9 cellular contexts compared by ENCODE assay signal in genomic region chr9:116154334-116154975, GRCh38. TPM values are rescaled to one million over a fixed set of nuclear protein-coding genes. Genes with fewer than 3 reads are reported as not detected.
A peak's percentile ranks its signal among the peaks of the same experiment; 100 is the strongest.
DNase-seq lines count a peak whose midpoint lies in the region; ATAC-seq and TF ChIP-seq lines count a peak whose summit lies in the region.
"Had no signal": no experiment of that assay in that cellular context is flagged by ENCODE, and none has a peak within 500 bp of the region (broad histone marks: within the 10 kb centered on the region; RNA-seq: fewer than 3 reads in every experiment).

No MANE protein-coding gene starts in this region.

- dilution Hi-C loops in IMR-90 (cut with HindIII; ENCODE audit: low sequenced_read_pairs, unreplicated experiment), result no loop called here

- peak overlapping the region; percentile 93 for H2BK120ac ChIP-seq in IMR-90 (ENCODE audit: low read depth, low read length)

- H4K8ac ChIP-seq in IMR-90 (ENCODE audit: low read depth in 2 of 2, low read length in 2 of 2), result peak overlapping the region; percentile 70 to 95

- peak overlapping the region; percentile 88 for H2AK9ac ChIP-seq in IMR-90 (replicated peaks; ENCODE audit: low read depth, low read length, poor library complexity)

- WGBS in IMR-90 (ENCODE audit: extremely low coverage in 2 of 2, insufficient read length in 1 of 2), 2 experiments, result 0% methylated on average over 16 of the region's 74 CpGs; no CpG with 5 or more reads in 1 of the 2 experiments

- H3K56ac ChIP-seq in IMR-90 (ENCODE audit: extremely low read depth, insufficient read depth, low read length), result peak overlapping the region; percentile 88

- H3K4me1 ChIP-seq in IMR-90 (ENCODE audit: control insufficient read depth, insufficient read depth, low read length) (peaks cover 9% of the 10 kb centered on the region), muscle layer of colon (ENCODE audit: insufficient read depth, low read length) (peaks cover 7% of the 10 kb centered on the region)

- peak overlapping the region; percentile 96 for H3K4ac ChIP-seq in IMR-90 (ENCODE audit: low read depth, low read length)

- H2BK15ac ChIP-seq in IMR-90 (ENCODE audit: low read depth, low read length), result peak overlapping the region; percentile 77; the same call in 2 of the 3 replicates

- intact Hi-C loops in IMR-90 (cut with micrococcal nuclease), result loop anchor here (5.0 to 10.0 kb wide), 6 partner anchors 52 to 490 kb away; no protein-coding TSS in a partner anchor
- intact Hi-C loops in activated T-helper 1 cell treated with anti-CD3 and anti-CD28 coated beads, Interleukin-12 subunit alpha, Interleukin-12 subunit beta, Interleukin-2, Interleukin-4 antibody, amounts not matched to agents 30 ng/mL and 10 ng/mL and 1 ng/mL, durations not matched to agents 14 hours and 24 hours and 36 hours (cut with micrococcal nuclease), result no loop called here

- H4K5ac ChIP-seq in IMR-90 (ENCODE audit: low read depth, low read length), result peak overlapping the region; percentile 98

- H2BK5ac ChIP-seq in IMR-90 (ENCODE audit: low read depth, low read length, poor library complexity, severe bottlenecking), result peak overlapping the region; percentile 64

- H4K91ac ChIP-seq in IMR-90 (ENCODE audit: insufficient read depth, low read depth, low read length), result peak overlapping the region; percentile 95

- peak overlapping the region; percentile 83 for H2AFZ ChIP-seq in IMR-90 (replicated peaks; ENCODE audit: low read length, poor library complexity)

- CTCF ChIA-PET in AG04450 (lab: Charles Lee) (interaction anchor here (3.8 kb wide), 1 partner anchor 562 kb away, joined by 37 read pairs; no protein-coding TSS in a partner anchor), IMR-90 (lab: Yijun Ruan, JAX) (no interaction called here)

- H3K14ac ChIP-seq in IMR-90 (replicated peaks; ENCODE audit: low read depth, low read length), result peak overlapping the region; percentile 99

- in situ Hi-C loops in IMR-90 (cut with MboI; ENCODE audit: low sequenced_read_pairs) (loop anchor here (10.0 kb wide), 3 partner anchors 420 to 560 kb away; no protein-coding TSS in a partner anchor), ACHN (cut with HindIII; ENCODE audit: low pct_ligation_motif_present, low pct_unique_long_range_greater_than_20kb, low sequenced_read_pairs) (no loop called here)

- H3K9me1 ChIP-seq in IMR-90 (ENCODE audit: insufficient read depth, low read length), result no peaks in the 10 kb centered on the region

- H3K27ac ChIP-seq in AG04450 (ENCODE audit: low read depth, low read length) (peak overlapping the region; percentile 95), IMR-90 (ENCODE audit: insufficient read depth, low read length) (peak overlapping the region; percentile 93), muscle layer of colon (ENCODE audit: low read depth, low read length) (peak overlapping the region; percentile 48)
- H3K27ac ChIP-seq: neutrophil had no signal

- H3K27me3 ChIP-seq in AG04450 (ENCODE audit: control insufficient read depth, insufficient read depth, low read length) (no peaks in the 10 kb centered on the region), IMR-90 (ENCODE audit: control insufficient read depth, insufficient read depth, low read length) (no peaks in the 10 kb centered on the region), muscle layer of colon (ENCODE audit: control insufficient read depth in 1 of 2, insufficient read depth in 2 of 2, low read length in 2 of 2) (peaks cover 12 to 34% of the 10 kb centered on the region in 2 donors)

- DNase-seq in AG04450 (ENCODE audit: low read depth, low spot score) (no peak), IMR-90 (no peak), erythroblast (lab: John Stamatoyannopoulos, UW) (peak; percentile 24 to 56), Kasumi-1 (lab: John Stamatoyannopoulos, UW) (no peak), ACHN (no peak)
- DNase-seq in activated T-helper 1 cell treated with anti-CD3 and anti-CD28 coated beads, Interleukin-12 subunit alpha, Interleukin-12 subunit beta, Interleukin-2, Interleukin-4 antibody, amounts not matched to agents 30 ng/mL and 10 ng/mL and 1 ng/mL, durations not matched to agents 14 hours and 24 hours and 36 hours (ENCODE audit: low spot score), result no peak

- ATAC-seq in IMR-90 (ENCODE audit: low read depth), result peak; percentile 1; the same call in 1 of the 2 replicates
- no peak for ATAC-seq in GM19455 (IDR thresholded peaks at IDR 0.05; ENCODE audit: unreplicated experiment)

- H3K9me3 ChIP-seq in AG04450 (ENCODE audit: control insufficient read depth, insufficient read depth, low read length), result no peaks in the 10 kb centered on the region
- no peaks in the 10 kb centered on the region for H3K9me3 ChIP-seq in IMR-90 (ENCODE audit: control insufficient read depth, insufficient read depth, low read length)
- H3K9me3 ChIP-seq in muscle layer of colon (ENCODE audit: low read length), result no peaks in the 10 kb centered on the region
- H3K9me3 ChIP-seq: neutrophil had no signal

- TF ChIP-seq CTCF in AG04450 (IDR thresholded peaks at IDR 0.05; ENCODE audit: low read depth, low read length) (no peak), IMR-90 (conservative IDR thresholded peaks at IDR 0.05; ENCODE audit: low read depth, low read length) (no peak)

- TF ChIP-seq POLR2A in IMR-90 (IDR thresholded peaks at IDR 0.05; ENCODE audit: low read depth, low read length), result no peak
- TF ChIP-seq POLR2A in erythroblast (IDR thresholded peaks at IDR 0.05; ENCODE audit: low read length), result no peak

- H3K4me3 Mint-ChIP-seq in activated T-helper 1 cell treated with anti-CD3 and anti-CD28 coated beads, Interleukin-12 subunit alpha, Interleukin-12 subunit beta, Interleukin-2, Interleukin-4 antibody, amounts not matched to agents 30 ng/mL and 10 ng/mL and 1 ng/mL, durations not matched to agents 14 hours and 24 hours and 36 hours, result no peak overlapping the region

- peak overlapping the region; percentile 98 for H3K23ac ChIP-seq in IMR-90 (ENCODE audit: low read depth, low read length)

- peaks cover 11% of the 10 kb centered on the region for H3K36me3 ChIP-seq in IMR-90 (ENCODE audit: control insufficient read depth, insufficient read depth, low read length)
- H3K36me3 ChIP-seq in muscle layer of colon (ENCODE audit: insufficient read depth, low read length), result no peaks in the 10 kb centered on the region
- H3K36me3 ChIP-seq: neutrophil had no signal

- BruUV-seq in IMR-90 (replicated peaks; lab: Mats Ljungman, UMichigan), result no TSS peak

- peaks cover 9% of the 10 kb centered on the region for H3K4me1 Mint-ChIP-seq in activated T-helper 1 cell treated with anti-CD3 and anti-CD28 coated beads, Interleukin-12 subunit alpha, Interleukin-12 subunit beta, Interleukin-2, Interleukin-4 antibody, amounts not matched to agents 30 ng/mL and 10 ng/mL and 1 ng/mL, durations not matched to agents 14 hours and 24 hours and 36 hours (ENCODE audit: low read depth)

- peaks cover 19 to 48% of the 10 kb centered on the region in 2 experiments for H3K79me1 ChIP-seq in IMR-90 (ENCODE audit: low read depth in 1 of 2, low read length in 2 of 2)

- peaks cover 1% of the 10 kb centered on the region for H3K36me3 Mint-ChIP-seq in activated T-helper 1 cell treated with anti-CD3 and anti-CD28 coated beads, Interleukin-12 subunit alpha, Interleukin-12 subunit beta, Interleukin-2, Interleukin-4 antibody, amounts not matched to agents 30 ng/mL and 10 ng/mL and 1 ng/mL, durations not matched to agents 14 hours and 24 hours and 36 hours (ENCODE audit: low read depth)

- no peak overlapping the region for H3K27ac Mint-ChIP-seq in activated T-helper 1 cell treated with anti-CD3 and anti-CD28 coated beads, Interleukin-12 subunit alpha, Interleukin-12 subunit beta, Interleukin-2, Interleukin-4 antibody, amounts not matched to agents 30 ng/mL and 10 ng/mL and 1 ng/mL, durations not matched to agents 14 hours and 24 hours and 36 hours

- peak overlapping the region; percentile 98 for H3K18ac ChIP-seq in IMR-90 (ENCODE audit: low read depth, low read length)

- H4K20me1 ChIP-seq in IMR-90 (ENCODE audit: insufficient read depth, low read length), result peaks cover 12% of the 10 kb centered on the region

- no peaks in the 10 kb centered on the region for H3K9me3 Mint-ChIP-seq in activated T-helper 1 cell treated with anti-CD3 and anti-CD28 coated beads, Interleukin-12 subunit alpha, Interleukin-12 subunit beta, Interleukin-2, Interleukin-4 antibody, amounts not matched to agents 30 ng/mL and 10 ng/mL and 1 ng/mL, durations not matched to agents 14 hours and 24 hours and 36 hours

- H3K4me2 ChIP-seq in IMR-90 (ENCODE audit: low read depth, low read length), result peak overlapping the region; percentile 93

- peak overlapping the region; percentile 89 for H2BK20ac ChIP-seq in IMR-90 (ENCODE audit: low read depth, low read length)

- POLR2A ChIA-PET in AG04450 (lab: Yijun Ruan, JAX) (interaction anchor here (0.8 to 7.2 kb wide), 11 partner anchors 39 to 563 kb away, joined by 3 to 104 read pairs (median 5); no protein-coding TSS in a partner anchor), IMR-90 (lab: Charles Lee; ENCODE audit: unreplicated experiment) (interaction anchor here (0.9 to 2.9 kb wide), 5 partner anchors 156 to 213 kb away, joined by 3 to 22 read pairs (median 4); no protein-coding TSS in a partner anchor)

- H3K4me3 ChIP-seq in AG04450 (ENCODE audit: low read depth, low read length) (peak overlapping the region; percentile 89), IMR-90 (ENCODE audit: insufficient read depth, low read depth, low read length) (peak overlapping the region; percentile 95), muscle layer of colon (ENCODE audit: low read depth in 1 of 2, low read length in 2 of 2) (peak overlapping the region; percentile 47 to 66)

- TF ChIP-seq RAD21 in IMR-90 (IDR thresholded peaks at IDR 0.05; ENCODE audit: low read length), result no peak

- H2AK5ac ChIP-seq in IMR-90 (ENCODE audit: low read depth, low read length), result peak overlapping the region; percentile 84; the same call in 1 of the 2 replicates

- peak overlapping the region; percentile 96 for H3K9ac ChIP-seq in IMR-90 (ENCODE audit: low read depth, low read length)
- H3K9ac ChIP-seq in muscle layer of colon (ENCODE audit: low read length), result peak overlapping the region; percentile 53

- peaks cover 72% of the 10 kb centered on the region for H3K27me3 Mint-ChIP-seq in activated T-helper 1 cell treated with anti-CD3 and anti-CD28 coated beads, Interleukin-12 subunit alpha, Interleukin-12 subunit beta, Interleukin-2, Interleukin-4 antibody, amounts not matched to agents 30 ng/mL and 10 ng/mL and 1 ng/mL, durations not matched to agents 14 hours and 24 hours and 36 hours (ENCODE audit: insufficient read depth)

RNA-seq across cellular contexts. Expression of gene PAPPA, which starts 0.9 kb away (rescaled TPM):
- 56.1 and 65.0 TPM in 2 replicates for polyA plus RNA-seq in AG04450 (2011; rRNA removed)
- polyA minus RNA-seq in AG04450 (2011; rRNA and poly(A)+ RNA removed), result 189 and 195 TPM in 2 replicates
- 11.7 and 12.4 TPM in 2 replicates for total RNA-seq in IMR-90 (2012; rRNA removed)
- 8.3 and 8.6 TPM in 2 replicates for polyA plus RNA-seq in IMR-90 (2012; rRNA removed)
- 3.3 and 7.5 TPM in 2 replicates for polyA plus RNA-seq in IMR-90 (2012; cell fraction: cytosol; rRNA removed)
- 7.6 and 18.5 TPM in 2 replicates for polyA plus RNA-seq in IMR-90 (2012; cell fraction: nucleus; rRNA removed; ENCODE audit: low replicate concordance)
- total RNA-seq in activated T-helper 1 cell treated with anti-CD3 and anti-CD28 coated beads, Interleukin-12 subunit alpha, Interleukin-12 subunit beta, Interleukin-2, Interleukin-4 antibody, amounts not matched to agents 30 ng/mL and 10 ng/mL and 1 ng/mL, durations not matched to agents 14 hours and 24 hours and 36 hours, result not detected in 2 replicates

Comparison
In these comparisons a context has a peak if more than half of its experiments do, and no peak if none do; other contexts are left out.
1. DNase-seq: peak in erythroblast (2 of 2); none in AG04450 (single experiment), IMR-90 (single experiment), activated T-helper 1 cell treated with anti-CD3 and anti-CD28 coated beads, Interleukin-12 subunit alpha, Interleukin-12 subunit beta, Interleukin-2, Interleukin-4 antibody, amounts not matched to agents 30 ng/mL and 10 ng/mL and 1 ng/mL, durations not matched to agents 14 hours and 24 hours and 36 hours (single experiment), Kasumi-1 (0 of 2) and ACHN (single experiment).
2. RNA of gene PAPPA, which starts 0.9 kb away (total RNA-seq): 11.7 to 12.4 TPM in IMR-90; not detected in activated T-helper 1 cell treated with anti-CD3 and anti-CD28 coated beads, Interleukin-12 subunit alpha, Interleukin-12 subunit beta, Interleukin-2, Interleukin-4 antibody, amounts not matched to agents 30 ng/mL and 10 ng/mL and 1 ng/mL, durations not matched to agents 14 hours and 24 hours and 36 hours; every median in the first group is over 10 times any median in the second.
3. Peak in every context shown above with its lines, with median percentiles within 50 percentile points of each other: H3K27ac ChIP-seq and H3K4me3 ChIP-seq.